In the genomic region with DNA sequence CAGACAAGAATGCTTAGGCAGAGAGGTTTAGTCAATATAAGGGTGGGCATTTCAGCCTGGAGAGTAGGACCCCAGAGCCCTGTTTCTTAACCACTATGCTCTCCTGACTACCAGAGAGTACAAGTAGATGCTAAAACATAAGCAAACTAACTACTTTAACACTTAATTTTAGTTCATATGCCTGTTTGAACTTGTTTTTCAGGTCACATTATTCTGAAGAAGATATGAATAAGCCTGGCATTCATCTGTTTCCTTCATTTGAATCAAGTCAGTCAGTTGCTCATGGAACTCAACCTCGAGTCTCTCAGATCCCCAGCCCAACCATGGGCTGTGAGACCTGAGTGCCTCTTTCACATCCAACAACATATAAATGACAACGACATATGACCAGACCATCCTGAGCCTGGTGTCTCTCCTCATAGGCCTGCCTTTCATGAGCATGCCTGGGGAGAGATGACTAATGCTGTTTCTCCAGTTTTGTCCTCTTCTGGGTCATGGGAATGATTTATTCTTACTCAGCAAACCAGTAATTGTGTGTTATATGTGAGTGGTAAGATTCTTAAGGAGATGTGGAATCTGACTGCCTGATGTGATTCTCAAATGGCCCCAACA, we compare ENCODE assay signal across 8 cellular contexts.
DNase-seq lines count a peak whose midpoint lies in the region; ATAC-seq and TF ChIP-seq lines count a peak whose summit lies in the region.
"Had no signal": no experiment of that assay in that cellular context is flagged by ENCODE, and none has a peak within 500 bp of the region (broad histone marks: within the 10 kb centered on the region; RNA-seq: fewer than 3 reads in every experiment).

No MANE protein-coding gene starts in this region.

- BruUV-seq in PC-9 (replicated peaks; lab: Mats Ljungman, UMichigan) (no TSS peak), Caco-2 (replicated peaks; lab: Mats Ljungman, UMichigan) (no TSS peak)

- H3K36me3 ChIP-seq in PC-9 (ENCODE audit: low read depth) (no peaks in the 10 kb centered on the region), Caco-2 (ENCODE audit: control insufficient read depth, insufficient read depth, low read length) (no peaks in the 10 kb centered on the region)

- no peaks in the 10 kb centered on the region for H3K4me1 Mint-ChIP-seq in Caco-2 (ENCODE audit: low read depth, unreplicated experiment)

- H3K79me2 ChIP-seq in PC-9 (ENCODE audit: low read depth), result no peaks in the 10 kb centered on the region

- H3K27me3 ChIP-seq in PC-9 (ENCODE audit: insufficient read depth, low read depth), result no peaks in the 10 kb centered on the region
- H3K27me3 ChIP-seq in Caco-2 (replicated peaks; ENCODE audit: control insufficient read depth, insufficient read depth, low read length), result no peaks in the 10 kb centered on the region

- POLR2A ChIA-PET in PC-9 (lab: Charles Lee; ENCODE audit: unreplicated experiment) (no interaction called here), Caco-2 (lab: Charles Lee) (no interaction called here)

- no peaks in the 10 kb centered on the region for H4K20me1 ChIP-seq in PC-9 (ENCODE audit: insufficient read depth)

- H3K36me3 Mint-ChIP-seq in Caco-2 (ENCODE audit: insufficient read depth, unreplicated experiment), result no peaks in the 10 kb centered on the region

- ATAC-seq in Right ventricle myocardium inferior, result no peak

- H3K4me2 ChIP-seq in PC-9, result no peak overlapping the region

- H3K27ac Mint-ChIP-seq in Caco-2 (ENCODE audit: unreplicated experiment), result no peak overlapping the region

- no peak overlapping the region for H3K4me3 ChIP-seq in PC-9
- H3K4me3 ChIP-seq in epithelial cell of esophagus (ENCODE audit: low read length), result no peak overlapping the region
- H3K4me3 ChIP-seq in skeletal muscle cell (ENCODE audit: low read depth, low read length), result no peak overlapping the region
- H3K4me3 ChIP-seq in Caco-2 (ENCODE audit: low read depth, low read length), result no peak overlapping the region

- peaks cover 16% of the 10 kb centered on the region for H3K4me1 ChIP-seq in PC-9 (replicated peaks; ENCODE audit: insufficient read depth)
- no peaks in the 10 kb centered on the region for H3K4me1 ChIP-seq in Caco-2

- no peaks in the 10 kb centered on the region for H3K27me3 Mint-ChIP-seq in Caco-2 (ENCODE audit: insufficient read depth, unreplicated experiment)

- no peak overlapping the region; the same call in 1 of the 2 replicates for H2AFZ ChIP-seq in PC-9

- H3K27ac ChIP-seq in PC-9, result no peak overlapping the region

- DNase-seq in EL (peak; percentile 65), PC-9 (peak; percentile 1 to 52), epithelial cell of esophagus (ENCODE audit: low read depth) (peak; percentile 94), skeletal muscle cell (ENCODE audit: low read depth) (peak; percentile 70), Right ventricle myocardium inferior (ENCODE audit: missing footprints) (no peak), NCI-H1417 (lab: John Stamatoyannopoulos, UW) (no peak), Caco-2 (no peak)
- DNase-seq: NCI-H774 had no signal

- H3K9me3 Mint-ChIP-seq in Caco-2 (ENCODE audit: unreplicated experiment), result peaks cover 10% of the 10 kb centered on the region

- intact Hi-C loops in PC-9 (cut with micrococcal nuclease; ENCODE audit: unreplicated experiment) (no loop called here), Right ventricle myocardium inferior (cut with DNase I) (no loop called here), Caco-2 (cut with micrococcal nuclease; ENCODE audit: unreplicated experiment) (no loop called here)

- H3K9me3 ChIP-seq in PC-9 (ENCODE audit: insufficient read depth, low read depth), result no peaks in the 10 kb centered on the region; the same call in 1 of the 2 replicates
- peaks cover 8% of the 10 kb centered on the region for H3K9me3 ChIP-seq in Caco-2

- H3F3A ChIP-seq in PC-9 (ENCODE audit: insufficient read depth, low read depth), result peaks cover 4% of the 10 kb centered on the region; the same call in 1 of the 2 replicates

- TF ChIP-seq CTCF in PC-9 (conservative IDR thresholded peaks at IDR 0.05), result no peak
- no peak for TF ChIP-seq CTCF in epithelial cell of esophagus (IDR thresholded peaks at IDR 0.05; ENCODE audit: insufficient read depth, low read depth, low read length, missing control alignments)
- no peak for TF ChIP-seq CTCF in Caco-2 (IDR thresholded peaks at IDR 0.05; ENCODE audit: insufficient read depth in 1 of 2, low read depth in 1 of 2, low read length in 1 of 2, severe bottlenecking in 1 of 2, unreplicated experiment in 1 of 2)

- CTCF ChIA-PET in PC-9 (lab: Charles Lee), result no interaction called here
- CTCF ChIA-PET in Caco-2 (lab: Charles Lee), result no interaction called here

- H3K9me2 ChIP-seq in PC-9 (ENCODE audit: insufficient read depth), result no peaks in the 10 kb centered on the region

- H3K4me3 Mint-ChIP-seq in Caco-2 (ENCODE audit: unreplicated experiment), result no peak overlapping the region

Comparison
In these comparisons a context has a peak if more than half of its experiments do, and no peak if none do; other contexts are left out.
1. DNase-seq: peak in EL (single experiment), PC-9 (2 of 2), epithelial cell of esophagus (single experiment) and skeletal muscle cell (single experiment); none in Right ventricle myocardium inferior (single experiment), NCI-H1417 (0 of 3) and Caco-2 (0 of 2).